8 cellular contexts compared by ENCODE assay signal in the genomic region with DNA sequence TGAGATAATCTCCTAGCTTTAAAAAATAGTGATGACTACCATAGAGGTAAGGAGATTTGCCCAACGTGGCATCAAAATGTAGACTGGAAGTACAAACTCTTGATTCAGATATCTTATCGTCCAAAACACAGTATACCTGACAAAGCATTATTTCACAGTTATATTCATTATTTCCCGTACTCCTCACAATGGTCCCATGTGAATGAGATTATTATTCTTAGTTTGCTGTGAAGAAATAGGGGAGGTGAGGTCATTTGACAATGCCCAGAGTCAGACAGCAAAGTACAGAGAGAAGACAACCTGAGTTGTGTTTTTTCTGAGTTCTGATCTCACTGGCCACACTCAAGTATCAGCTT. TPM values are rescaled to one million over a fixed set of nuclear protein-coding genes. Genes with fewer than 3 reads are reported as not detected.
DNase-seq lines count a peak whose midpoint lies in the region; ATAC-seq and TF ChIP-seq lines count a peak whose summit lies in the region.

No MANE protein-coding gene starts in this region.

- no peaks in the 10 kb centered on the region for H3K36me3 ChIP-seq in CD8-positive, alpha-beta T cell (ENCODE audit: insufficient read depth, low read length)

- POLR2A ChIA-PET in CD8-positive, alpha-beta T cell (lab: Charles Lee) = interaction anchor here (0.6 kb wide), 1 partner anchor 9 kb away, joined by 3 read pairs; no protein-coding TSS in a partner anchor

- H3K36me3 Mint-ChIP-seq in CD8-positive, alpha-beta T cell = peaks cover 24% of the 10 kb centered on the region
- H3K36me3 Mint-ChIP-seq in neural crest cell (ENCODE audit: low read depth) = no peaks in the 10 kb centered on the region

- no peaks in the 10 kb centered on the region for H3K9me3 ChIP-seq in CD8-positive, alpha-beta T cell (ENCODE audit: low read length)

- no peak for TF ChIP-seq CTCF in CD8-positive, alpha-beta T cell (IDR thresholded peaks at IDR 0.05)
- no peak for TF ChIP-seq CTCF in choroid plexus epithelial cell (conservative IDR thresholded peaks at IDR 0.05; ENCODE audit: low read depth, low read length)
- TF ChIP-seq CTCF in neural crest cell (conservative IDR thresholded peaks at IDR 0.05) = no peak
- TF ChIP-seq CTCF in omental fat pad (IDR thresholded peaks at IDR 0.05) = no peak

- H3K9me3 Mint-ChIP-seq in CD8-positive, alpha-beta T cell = no peaks in the 10 kb centered on the region
- no peaks in the 10 kb centered on the region for H3K9me3 Mint-ChIP-seq in neural crest cell

- H3K27me3 Mint-ChIP-seq in CD8-positive, alpha-beta T cell (ENCODE audit: low read depth) = no peaks in the 10 kb centered on the region
- no peaks in the 10 kb centered on the region for H3K27me3 Mint-ChIP-seq in neural crest cell (ENCODE audit: low read depth)

- no peak overlapping the region for H3K4me3 ChIP-seq in CD8-positive, alpha-beta T cell (ENCODE audit: low read depth, low read length)
- H3K4me3 ChIP-seq in choroid plexus epithelial cell (ENCODE audit: low read depth, low read length) = peak overlapping the region; percentile 91

- H3K4me3 Mint-ChIP-seq in CD8-positive, alpha-beta T cell = peak overlapping the region; percentile 98
- peak overlapping the region; percentile 99 for H3K4me3 Mint-ChIP-seq in neural crest cell

- H3K27ac Mint-ChIP-seq in CD8-positive, alpha-beta T cell = peak overlapping the region; percentile 97
- H3K27ac Mint-ChIP-seq in neural crest cell (ENCODE audit: unreplicated experiment) = no peak overlapping the region

- no peak for ATAC-seq in CD8-positive, alpha-beta T cell
- no peak for ATAC-seq in omental fat pad (ENCODE audit: low FRiP score)

- no peaks in the 10 kb centered on the region for H3K27me3 ChIP-seq in CD8-positive, alpha-beta T cell (ENCODE audit: insufficient read depth, low read length)

- peaks cover 4% of the 10 kb centered on the region for H3K4me1 ChIP-seq in CD8-positive, alpha-beta T cell (ENCODE audit: insufficient read depth, low read length)

- DNase-seq in CD8-positive, alpha-beta T cell = no peak
- peak; percentile 43 for DNase-seq in M059J (ENCODE audit: low read depth)
- DNase-seq in choroid plexus epithelial cell (ENCODE audit: low read depth) = peak; percentile 56
- DNase-seq in neural crest cell (ENCODE audit: low read depth, low spot score) = no peak
- DNase-seq in NCI-H524 treated with DMSO at 0.1 percent for 48 hours (lab: John Stamatoyannopoulos, UW) = no peak
- no peak for DNase-seq in ecto neural progenitor cell (ENCODE audit: low spot score)
- DNase-seq in globus pallidus (ENCODE audit: low spot score) = no peak
- DNase-seq in omental fat pad (ENCODE audit: low spot score) = no peak

- H3K4me1 Mint-ChIP-seq in CD8-positive, alpha-beta T cell (ENCODE audit: low read depth) = peaks cover 29% of the 10 kb centered on the region
- H3K4me1 Mint-ChIP-seq in neural crest cell = peaks cover 34% of the 10 kb centered on the region

- H3K27ac ChIP-seq in CD8-positive, alpha-beta T cell (ENCODE audit: low read depth, low read length) = no peak overlapping the region

- CTCF ChIA-PET in CD8-positive, alpha-beta T cell (lab: Charles Lee) = interaction anchor here (0.7 to 1.0 kb wide), 2 partner anchors 12 to 1673 kb away, joined by 3 read pairs; no protein-coding TSS in a partner anchor

- intact Hi-C loops in CD8-positive, alpha-beta T cell (cut with DNase I, micrococcal nuclease) = loop anchor here (2.0 to 10.0 kb wide), 9 partner anchors 139 to 1959 kb away; a partner anchor contains a TSS

RNA-seq across cellular contexts. Expression of a gene that starts 1.2 kb away (rescaled TPM):
- total RNA-seq in CD8-positive, alpha-beta T cell = 1 to 10 TPM; 6.3 to 7.9 TPM
- total RNA-seq in M059J (2014; rRNA removed; shearing (Covaris generic)) = 18.5 and 25.1 TPM in 2 replicates
- total RNA-seq in neural crest cell = 26.8 and 30.5 TPM in 2 replicates
- 1 to 10 TPM; 6.4 to 9.2 (median 7.2) TPM for total RNA-seq in omental fat pad

RNA-seq across cellular contexts. Expression of a gene that starts 51.7 kb away (rescaled TPM):
- total RNA-seq in CD8-positive, alpha-beta T cell = not detected
- not detected in 2 replicates for total RNA-seq in M059J (2014; rRNA removed; shearing (Covaris generic))
- total RNA-seq in neural crest cell (not detected in 2 replicates), omental fat pad (not detected)

Comparison
In these comparisons a context has a peak if more than half of its experiments do, and no peak if none do; other contexts are left out.
1. DNase-seq: peak in M059J (single experiment) and choroid plexus epithelial cell (single experiment); none in CD8-positive, alpha-beta T cell (0 of 7), neural crest cell (single experiment), NCI-H524 treated with DMSO at 0.1 percent for 48 hours (single experiment), ecto neural progenitor cell (single experiment), globus pallidus (single experiment) and omental fat pad (single experiment).